In the genomic region with DNA sequence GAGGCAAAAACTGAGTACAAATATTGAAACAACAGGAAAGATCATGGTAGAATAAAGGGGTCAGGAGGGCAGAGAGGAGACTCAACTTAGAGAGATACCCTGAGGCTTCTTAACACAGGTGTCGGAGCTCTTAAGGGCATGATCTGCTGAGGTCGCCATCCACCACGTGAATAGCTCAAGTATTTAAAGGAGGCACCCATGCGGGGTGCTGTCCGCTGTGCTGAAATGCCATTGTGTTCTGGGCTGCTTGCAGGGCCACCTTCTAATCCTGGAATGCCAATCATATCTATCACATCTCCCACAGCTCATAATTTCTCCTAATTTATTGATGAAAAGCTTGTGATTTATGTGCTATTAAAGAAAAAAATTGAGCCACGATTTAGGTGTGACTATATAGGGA, we compare ENCODE assay signal across 1 cellular context.
A peak's percentile ranks its signal among the peaks of the same experiment; 100 is the strongest.
TF ChIP-seq lines count a peak whose summit lies in the region.

No MANE protein-coding gene starts in this region.

TF ChIP-seq in HepG2, 621 proteins besides CTCF, POLR2A, EP300 and RAD21 (continued from another document):
- TF ChIP-seq KLF11 (CRISPR knock-in tag; IDR thresholded peaks at IDR 0.05) = 0 out of 2 replicates have a peak, but pooled peaks have one; percentile 47
TF ChIP-seq in HepG2: peak in this region for 7.
